Comparison of ENCODE assay signal across 10 cellular contexts in genomic region chr1:208179303-208179702, GRCh38.
DNase-seq lines count a peak whose midpoint lies in the region; ATAC-seq and TF ChIP-seq lines count a peak whose summit lies in the region.
"Had no signal": no experiment of that assay in that cellular context is flagged by ENCODE, and none has a peak within 500 bp of the region (broad histone marks: within the 10 kb centered on the region; RNA-seq: fewer than 3 reads in every experiment).

No MANE protein-coding gene starts in this region.

- H3K36me3 Mint-ChIP-seq in WTC11, result no peaks in the 10 kb centered on the region
- H3K36me3 Mint-ChIP-seq: activated naive CD4-positive, alpha-beta T cell treated with anti-CD3 and anti-CD28 coated beads, Interleukin-2, amount 50 U/mL, for 24 hours had no signal

- no peak overlapping the region for H3K27ac Mint-ChIP-seq in WTC11
- H3K27ac Mint-ChIP-seq: activated naive CD4-positive, alpha-beta T cell treated with anti-CD3 and anti-CD28 coated beads, Interleukin-2, amount 50 U/mL, for 24 hours had no signal

- H3K27me3 Mint-ChIP-seq in WTC11 (ENCODE audit: low read depth), result no peaks in the 10 kb centered on the region; the same call in 1 of the 2 replicates

- POLR2A ChIA-PET in WTC11 (lab: Charles Lee), result interaction anchor here (0.6 to 1.0 kb wide), 2 partner anchors 27 to 138 kb away, joined by 3 read pairs; no protein-coding TSS in a partner anchor

- no peaks in the 10 kb centered on the region for H3K9me3 Mint-ChIP-seq in WTC11
- H3K9me3 Mint-ChIP-seq: activated naive CD4-positive, alpha-beta T cell treated with anti-CD3 and anti-CD28 coated beads, Interleukin-2, amount 50 U/mL, for 24 hours had no signal

- H3K4me3 Mint-ChIP-seq in WTC11, result no peak overlapping the region
- H3K4me3 Mint-ChIP-seq: activated naive CD4-positive, alpha-beta T cell treated with anti-CD3 and anti-CD28 coated beads, Interleukin-2, amount 50 U/mL, for 24 hours had no signal

- TF ChIP-seq CTCF in omental fat pad (IDR thresholded peaks at IDR 0.05), result no peak
- no peak for TF ChIP-seq CTCF in WTC11 (IDR thresholded peaks at IDR 0.05)

- DNase-seq in DMS153 treated with DMSO at 0.1 percent for 48 hours (lab: John Stamatoyannopoulos, UW; ENCODE audit: unreplicated experiment) (peak; percentile 50), NCI-H1092 treated with DMSO at 0.1 percent for 48 hours (lab: John Stamatoyannopoulos, UW) (peak; percentile 50), cerebellum (ENCODE audit: low spot score) (peak; percentile 90), omental fat pad (ENCODE audit: low spot score) (no peak), WTC11 (ENCODE audit: low spot score) (no peak), NCI-H526 treated with DMSO at 0.1 percent for 48 hours (lab: John Stamatoyannopoulos, UW) (no peak)
- no peak for DNase-seq in activated effector memory CD4-positive, alpha-beta T cell treated with Interleukin-2 at 50 U/mL for 16 hours
- DNase-seq: activated CD4-positive, alpha-beta T cell treated with anti-CD3 and anti-CD28 coated beads, Interleukin-2, amount 50 U/mL, for 4 hours; testis had no signal

- H3K4me1 Mint-ChIP-seq in WTC11, result peaks cover 60% of the 10 kb centered on the region
- H3K4me1 Mint-ChIP-seq: activated naive CD4-positive, alpha-beta T cell treated with anti-CD3 and anti-CD28 coated beads, Interleukin-2, amount 50 U/mL, for 24 hours had no signal

- CTCF ChIA-PET in WTC11 (lab: Charles Lee), result interaction anchor here (1.0 to 3.6 kb wide), 6 partner anchors 12 to 182 kb away, joined by 3 to 23 read pairs (median 7); partner anchors contain the start of gene PLXNA2

- ATAC-seq in omental fat pad (ENCODE audit: low FRiP score) (peak; percentile 18), WTC11 (no peak)

TF ChIP-seq in WTC11, 78 proteins besides CTCF, POLR2A, EP300 and RAD21 (continues in another document):
- TF ChIP-seq ZBTB21 (CRISPR knock-in tag; IDR thresholded peaks at IDR 0.05; ENCODE audit: borderline replicate concordance) (no peak), CBFB (CRISPR knock-in tag; IDR thresholded peaks at IDR 0.05; ENCODE audit: low read depth) (no peak), PRDM15 (CRISPR knock-in tag; IDR thresholded peaks at IDR 0.05) (no peak), ZNF281 (CRISPR knock-in tag; IDR thresholded peaks at IDR 0.05) (no peak), PREB (CRISPR knock-in tag; IDR thresholded peaks at IDR 0.05; ENCODE audit: borderline replicate concordance) (no peak), NR1H2 (CRISPR knock-in tag; IDR thresholded peaks at IDR 0.05) (no peak), ZSCAN18 (CRISPR knock-in tag; IDR thresholded peaks at IDR 0.05) (no peak), SP1 (CRISPR knock-in tag; conservative IDR thresholded peaks at IDR 0.05) (no peak), ZMAT4 (CRISPR knock-in tag; IDR thresholded peaks at IDR 0.05) (no peak), SMAD3 (CRISPR knock-in tag; IDR thresholded peaks at IDR 0.05; ENCODE audit: borderline replicate concordance) (no peak), MAX (CRISPR knock-in tag; IDR thresholded peaks at IDR 0.05) (no peak), MLX (CRISPR knock-in tag; IDR thresholded peaks at IDR 0.05) (no peak), EMX1 (CRISPR knock-in tag; IDR thresholded peaks at IDR 0.05) (no peak), ZNF416 (CRISPR knock-in tag; IDR thresholded peaks at IDR 0.05) (no peak)

Comparison
In these comparisons a context has a peak if more than half of its experiments do, and no peak if none do; other contexts are left out.
1. DNase-seq: peak in DMS153 treated with DMSO at 0.1 percent for 48 hours (single experiment), NCI-H1092 treated with DMSO at 0.1 percent for 48 hours (single experiment) and cerebellum (single experiment); none in omental fat pad (single experiment), activated effector memory CD4-positive, alpha-beta T cell treated with Interleukin-2 at 50 U/mL for 16 hours (single experiment), WTC11 (single experiment) and NCI-H526 treated with DMSO at 0.1 percent for 48 hours (single experiment).